In the genomic region with DNA sequence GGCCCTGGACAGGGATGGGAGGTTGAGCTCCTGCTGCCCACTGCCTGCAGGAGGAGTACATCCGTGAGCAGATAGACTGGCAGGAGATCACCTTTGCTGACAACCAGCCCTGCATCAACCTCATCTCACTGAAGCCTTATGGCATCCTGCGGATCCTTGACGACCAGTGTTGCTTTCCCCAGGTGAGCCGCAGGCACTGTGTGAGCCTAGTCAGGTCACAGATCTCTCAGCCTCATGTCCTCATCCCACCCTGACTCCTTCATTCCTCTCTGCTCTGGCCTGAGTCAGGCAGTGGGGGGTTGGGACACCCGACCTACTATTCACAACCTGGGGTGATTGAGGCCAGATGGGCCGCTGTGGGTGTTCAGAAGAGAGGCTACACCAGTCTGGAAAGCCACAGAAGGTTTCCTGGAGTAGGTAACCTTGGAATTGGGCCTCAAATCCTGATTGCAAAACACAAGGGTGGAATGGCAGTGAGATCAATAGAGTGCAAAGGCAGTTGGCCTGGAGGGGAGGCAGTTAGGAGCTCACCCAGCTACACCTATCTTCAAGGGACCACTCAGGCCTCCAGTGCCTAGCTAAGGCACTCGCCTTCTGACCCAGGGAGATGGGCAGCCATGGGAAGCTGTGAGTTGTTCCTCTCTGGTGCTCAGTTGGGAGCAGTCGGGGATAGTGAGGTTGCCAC, we compare ENCODE assay signal across 1 cellular context.
TF ChIP-seq lines count a peak whose summit lies in the region.

No MANE protein-coding gene starts in this region.

TF ChIP-seq in HepG2, 621 proteins besides CTCF, POLR2A, EP300 and RAD21 (continued from another document and continues in another):
- 0 out of 2 replicates have a peak, but pooled peaks have one; percentile 21 for TF ChIP-seq POGZ (CRISPR knock-in tag; IDR thresholded peaks at IDR 0.05)
- no peak for TF ChIP-seq ZNF124 (CRISPR knock-in tag; IDR thresholded peaks at IDR 0.05)
- no peak for TF ChIP-seq MATR3 (CRISPR knock-in tag; IDR thresholded peaks at IDR 0.05)
- TF ChIP-seq TBX2 (CRISPR knock-in tag; IDR thresholded peaks at IDR 0.05; ENCODE audit: borderline replicate concordance), result peak; percentile 58; the same call in 1 of the 2 replicates
- TF ChIP-seq, protein P1, sequence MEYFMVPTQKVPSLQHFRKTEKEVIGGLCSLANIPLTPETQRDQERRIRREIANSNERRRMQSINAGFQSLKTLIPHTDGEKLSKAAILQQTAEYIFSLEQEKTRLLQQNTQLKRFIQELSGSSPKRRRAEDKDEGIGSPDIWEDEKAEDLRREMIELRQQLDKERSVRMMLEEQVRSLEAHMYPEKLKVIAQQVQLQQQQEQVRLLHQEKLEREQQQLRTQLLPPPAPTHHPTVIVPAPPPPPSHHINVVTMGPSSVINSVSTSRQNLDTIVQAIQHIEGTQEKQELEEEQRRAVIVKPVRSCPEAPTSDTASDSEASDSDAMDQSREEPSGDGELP (IDR thresholded peaks at IDR 0.05; ENCODE audit: borderline replicate concordance, low read depth), result no peak
- TF ChIP-seq, protein P2, sequence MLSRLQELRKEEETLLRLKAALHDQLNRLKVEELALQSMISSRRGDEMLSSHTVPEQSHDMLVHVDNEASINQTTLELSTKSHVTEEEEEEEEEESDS (CRISPR knock-in tag; IDR thresholded peaks at IDR 0.05; ENCODE audit: borderline replicate concordance), result no peak
- peak; percentile 36; the same call in 1 of the 2 replicates for TF ChIP-seq ZNF263 (CRISPR knock-in tag; IDR thresholded peaks at IDR 0.05)
- TF ChIP-seq, protein P3, sequence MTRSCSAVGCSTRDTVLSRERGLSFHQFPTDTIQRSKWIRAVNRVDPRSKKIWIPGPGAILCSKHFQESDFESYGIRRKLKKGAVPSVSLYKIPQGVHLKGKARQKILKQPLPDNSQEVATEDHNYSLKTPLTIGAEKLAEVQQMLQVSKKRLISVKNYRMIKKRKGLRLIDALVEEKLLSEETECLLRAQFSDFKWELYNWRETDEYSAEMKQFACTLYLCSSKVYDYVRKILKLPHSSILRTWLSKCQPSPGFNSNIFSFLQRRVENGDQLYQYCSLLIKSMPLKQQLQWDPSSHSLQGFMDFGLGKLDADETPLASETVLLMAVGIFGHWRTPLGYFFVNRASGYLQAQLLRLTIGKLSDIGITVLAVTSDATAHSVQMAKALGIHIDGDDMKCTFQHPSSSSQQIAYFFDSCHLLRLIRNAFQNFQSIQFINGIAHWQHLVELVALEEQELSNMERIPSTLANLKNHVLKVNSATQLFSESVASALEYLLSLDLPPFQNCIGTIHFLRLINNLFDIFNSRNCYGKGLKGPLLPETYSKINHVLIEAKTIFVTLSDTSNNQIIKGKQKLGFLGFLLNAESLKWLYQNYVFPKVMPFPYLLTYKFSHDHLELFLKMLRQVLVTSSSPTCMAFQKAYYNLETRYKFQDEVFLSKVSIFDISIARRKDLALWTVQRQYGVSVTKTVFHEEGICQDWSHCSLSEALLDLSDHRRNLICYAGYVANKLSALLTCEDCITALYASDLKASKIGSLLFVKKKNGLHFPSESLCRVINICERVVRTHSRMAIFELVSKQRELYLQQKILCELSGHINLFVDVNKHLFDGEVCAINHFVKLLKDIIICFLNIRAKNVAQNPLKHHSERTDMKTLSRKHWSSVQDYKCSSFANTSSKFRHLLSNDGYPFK (CRISPR knock-in tag; IDR thresholded peaks at IDR 0.05; ENCODE audit: borderline replicate concordance), result no peak
- TF ChIP-seq ZNF160 (CRISPR knock-in tag; IDR thresholded peaks at IDR 0.05), result no peak
- TF ChIP-seq ZNF788 (CRISPR knock-in tag; IDR thresholded peaks at IDR 0.05; ENCODE audit: borderline replicate concordance), result peak; percentile 80; the same call in 1 of the 2 replicates
- TF ChIP-seq NR2F1 (CRISPR knock-in tag; IDR thresholded peaks at IDR 0.05), result 0 out of 4 replicates have a peak, but pooled peaks of 1 of the 2 experiments have one; percentile 13
- TF ChIP-seq, protein P4, sequence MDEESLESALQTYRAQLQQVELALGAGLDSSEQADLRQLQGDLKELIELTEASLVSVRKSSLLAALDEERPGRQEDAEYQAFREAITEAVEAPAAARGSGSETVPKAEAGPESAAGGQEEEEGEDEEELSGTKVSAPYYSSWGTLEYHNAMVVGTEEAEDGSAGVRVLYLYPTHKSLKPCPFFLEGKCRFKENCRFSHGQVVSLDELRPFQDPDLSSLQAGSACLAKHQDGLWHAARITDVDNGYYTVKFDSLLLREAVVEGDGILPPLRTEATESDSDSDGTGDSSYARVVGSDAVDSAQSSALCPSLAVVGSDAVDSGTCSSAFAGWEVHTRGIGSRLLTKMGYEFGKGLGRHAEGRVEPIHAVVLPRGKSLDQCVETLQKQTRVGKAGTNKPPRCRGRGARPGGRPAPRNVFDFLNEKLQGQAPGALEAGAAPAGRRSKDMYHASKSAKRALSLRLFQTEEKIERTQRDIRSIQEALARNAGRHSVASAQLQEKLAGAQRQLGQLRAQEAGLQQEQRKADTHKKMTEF (CRISPR knock-in tag; IDR thresholded peaks at IDR 0.05), result peak; percentile 51
- no peak for TF ChIP-seq ZNF496 (CRISPR knock-in tag; IDR thresholded peaks at IDR 0.05; ENCODE audit: insufficient replicate concordance)
- TF ChIP-seq TCF12 (IDR thresholded peaks at IDR 0.05), result no peak
- no peak for TF ChIP-seq TCF12 (CRISPR knock-in tag; IDR thresholded peaks at IDR 0.05)
- TF ChIP-seq SOX13 (IDR thresholded peaks at IDR 0.05), result no peak
- TF ChIP-seq SOX13 (CRISPR knock-in tag; conservative IDR thresholded peaks at IDR 0.05 in 1 of 2, IDR thresholded peaks at IDR 0.05 in 1 of 2), result peak in 1 of 2 experiments; percentile 43; a peak in 1 of 4 replicates
- no peak for TF ChIP-seq SP1 (IDR thresholded peaks at IDR 0.05)
- TF ChIP-seq SP1 (CRISPR knock-in tag; IDR thresholded peaks at IDR 0.05), result no peak
- TF ChIP-seq CREM (IDR thresholded peaks at IDR 0.05), result peak; percentile 25; the same call in 1 of the 2 replicates
- TF ChIP-seq CREM (CRISPR knock-in tag; IDR thresholded peaks at IDR 0.05), result no peak
- TF ChIP-seq ZNF747 (CRISPR knock-in tag; IDR thresholded peaks at IDR 0.05; ENCODE audit: borderline replicate concordance), result peak; percentile 46; the same call in 1 of the 2 replicates
- TF ChIP-seq, protein P5, sequence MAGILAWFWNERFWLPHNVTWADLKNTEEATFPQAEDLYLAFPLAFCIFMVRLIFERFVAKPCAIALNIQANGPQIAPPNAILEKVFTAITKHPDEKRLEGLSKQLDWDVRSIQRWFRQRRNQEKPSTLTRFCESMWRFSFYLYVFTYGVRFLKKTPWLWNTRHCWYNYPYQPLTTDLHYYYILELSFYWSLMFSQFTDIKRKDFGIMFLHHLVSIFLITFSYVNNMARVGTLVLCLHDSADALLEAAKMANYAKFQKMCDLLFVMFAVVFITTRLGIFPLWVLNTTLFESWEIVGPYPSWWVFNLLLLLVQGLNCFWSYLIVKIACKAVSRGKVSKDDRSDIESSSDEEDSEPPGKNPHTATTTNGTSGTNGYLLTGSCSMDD (CRISPR knock-in tag; IDR thresholded peaks at IDR 0.05), result no peak
- TF ChIP-seq, protein P6, sequence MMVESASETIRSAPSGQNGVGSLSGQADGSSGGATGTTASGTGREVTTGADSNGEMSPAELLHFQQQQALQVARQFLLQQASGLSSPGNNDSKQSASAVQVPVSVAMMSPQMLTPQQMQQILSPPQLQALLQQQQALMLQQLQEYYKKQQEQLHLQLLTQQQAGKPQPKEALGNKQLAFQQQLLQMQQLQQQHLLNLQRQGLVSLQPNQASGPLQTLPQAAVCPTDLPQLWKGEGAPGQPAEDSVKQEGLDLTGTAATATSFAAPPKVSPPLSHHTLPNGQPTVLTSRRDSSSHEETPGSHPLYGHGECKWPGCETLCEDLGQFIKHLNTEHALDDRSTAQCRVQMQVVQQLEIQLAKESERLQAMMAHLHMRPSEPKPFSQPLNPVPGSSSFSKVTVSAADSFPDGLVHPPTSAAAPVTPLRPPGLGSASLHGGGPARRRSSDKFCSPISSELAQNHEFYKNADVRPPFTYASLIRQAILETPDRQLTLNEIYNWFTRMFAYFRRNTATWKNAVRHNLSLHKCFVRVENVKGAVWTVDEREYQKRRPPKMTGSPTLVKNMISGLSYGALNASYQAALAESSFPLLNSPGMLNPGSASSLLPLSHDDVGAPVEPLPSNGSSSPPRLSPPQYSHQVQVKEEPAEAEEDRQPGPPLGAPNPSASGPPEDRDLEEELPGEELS (CRISPR knock-in tag; IDR thresholded peaks at IDR 0.05), result 0 out of 2 replicates have a peak, but pooled peaks have one; percentile 37
- peak; percentile 56; the same call in 1 of the 2 replicates for TF ChIP-seq ZNF292 (CRISPR knock-in tag; IDR thresholded peaks at IDR 0.05; ENCODE audit: borderline replicate concordance, low read depth)
- TF ChIP-seq ETV5 (CRISPR knock-in tag; IDR thresholded peaks at IDR 0.05; ENCODE audit: borderline replicate concordance), result peak; percentile 40; the same call in 1 of the 2 replicates
- TF ChIP-seq ETV6 (CRISPR knock-in tag; conservative IDR thresholded peaks at IDR 0.05), result no peak
- TF ChIP-seq ZNF333 (CRISPR knock-in tag; IDR thresholded peaks at IDR 0.05; ENCODE audit: borderline replicate concordance), result no peak
- 0 out of 2 replicates have a peak, but pooled peaks have one; percentile 28 for TF ChIP-seq FOXC1 (CRISPR knock-in tag; IDR thresholded peaks at IDR 0.05; ENCODE audit: borderline replicate concordance)
- TF ChIP-seq ONECUT2 (CRISPR knock-in tag; IDR thresholded peaks at IDR 0.05), result peak; percentile 95
- no peak for TF ChIP-seq FOSL2 (CRISPR knock-in tag; IDR thresholded peaks at IDR 0.05)
- TF ChIP-seq NFKB2 (CRISPR knock-in tag; IDR thresholded peaks at IDR 0.05; ENCODE audit: borderline replicate concordance), result no peak
- TF ChIP-seq GATAD2A (CRISPR knock-in tag; IDR thresholded peaks at IDR 0.05), result peak; percentile 94
- no peak for TF ChIP-seq RBM39 (IDR thresholded peaks at IDR 0.05; ENCODE audit: low read depth, low read length, poor library complexity, severe bottlenecking)
- TF ChIP-seq, protein P7, sequence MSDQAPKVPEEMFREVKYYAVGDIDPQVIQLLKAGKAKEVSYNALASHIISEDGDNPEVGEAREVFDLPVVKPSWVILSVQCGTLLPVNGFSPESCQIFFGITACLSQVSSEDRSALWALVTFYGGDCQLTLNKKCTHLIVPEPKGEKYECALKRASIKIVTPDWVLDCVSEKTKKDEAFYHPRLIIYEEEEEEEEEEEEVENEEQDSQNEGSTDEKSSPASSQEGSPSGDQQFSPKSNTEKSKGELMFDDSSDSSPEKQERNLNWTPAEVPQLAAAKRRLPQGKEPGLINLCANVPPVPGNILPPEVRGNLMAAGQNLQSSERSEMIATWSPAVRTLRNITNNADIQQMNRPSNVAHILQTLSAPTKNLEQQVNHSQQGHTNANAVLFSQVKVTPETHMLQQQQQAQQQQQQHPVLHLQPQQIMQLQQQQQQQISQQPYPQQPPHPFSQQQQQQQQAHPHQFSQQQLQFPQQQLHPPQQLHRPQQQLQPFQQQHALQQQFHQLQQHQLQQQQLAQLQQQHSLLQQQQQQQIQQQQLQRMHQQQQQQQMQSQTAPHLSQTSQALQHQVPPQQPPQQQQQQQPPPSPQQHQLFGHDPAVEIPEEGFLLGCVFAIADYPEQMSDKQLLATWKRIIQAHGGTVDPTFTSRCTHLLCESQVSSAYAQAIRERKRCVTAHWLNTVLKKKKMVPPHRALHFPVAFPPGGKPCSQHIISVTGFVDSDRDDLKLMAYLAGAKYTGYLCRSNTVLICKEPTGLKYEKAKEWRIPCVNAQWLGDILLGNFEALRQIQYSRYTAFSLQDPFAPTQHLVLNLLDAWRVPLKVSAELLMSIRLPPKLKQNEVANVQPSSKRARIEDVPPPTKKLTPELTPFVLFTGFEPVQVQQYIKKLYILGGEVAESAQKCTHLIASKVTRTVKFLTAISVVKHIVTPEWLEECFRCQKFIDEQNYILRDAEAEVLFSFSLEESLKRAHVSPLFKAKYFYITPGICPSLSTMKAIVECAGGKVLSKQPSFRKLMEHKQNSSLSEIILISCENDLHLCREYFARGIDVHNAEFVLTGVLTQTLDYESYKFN (CRISPR knock-in tag; conservative IDR thresholded peaks at IDR 0.05), result peak; percentile 88
- TF ChIP-seq ZNF670 (CRISPR knock-in tag; IDR thresholded peaks at IDR 0.05; ENCODE audit: borderline replicate concordance), result no peak
- TF ChIP-seq ZNF329 (CRISPR knock-in tag; IDR thresholded peaks at IDR 0.05; ENCODE audit: low read depth), result 0 out of 2 replicates have a peak, but pooled peaks have one; percentile 37
- TF ChIP-seq XBP1 (CRISPR knock-in tag; IDR thresholded peaks at IDR 0.05), result no peak
- TF ChIP-seq, protein P8, sequence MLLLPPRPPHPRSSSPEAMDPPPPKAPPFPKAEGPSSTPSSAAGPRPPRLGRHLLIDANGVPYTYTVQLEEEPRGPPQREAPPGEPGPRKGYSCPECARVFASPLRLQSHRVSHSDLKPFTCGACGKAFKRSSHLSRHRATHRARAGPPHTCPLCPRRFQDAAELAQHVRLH (CRISPR knock-in tag; IDR thresholded peaks at IDR 0.05; ENCODE audit: borderline replicate concordance, low read depth), result no peak
- no peak for TF ChIP-seq MAFF (IDR thresholded peaks at IDR 0.05; ENCODE audit: low read depth, low read length)
- TF ChIP-seq PLRG1 (conservative IDR thresholded peaks at IDR 0.05), result no peak
- TF ChIP-seq NR2F6 (IDR thresholded peaks at IDR 0.05), result peak; percentile 47; the same call in 1 of the 2 replicates
- TF ChIP-seq NR2F6 (CRISPR knock-in tag; IDR thresholded peaks at IDR 0.05), result peak; percentile 71; the same call in 1 of the 2 replicates
- no peak for TF ChIP-seq HOXD1 (CRISPR knock-in tag; IDR thresholded peaks at IDR 0.05)
- peak; percentile 47 for TF ChIP-seq RARA (CRISPR knock-in tag; IDR thresholded peaks at IDR 0.05)
- TF ChIP-seq, protein P9, sequence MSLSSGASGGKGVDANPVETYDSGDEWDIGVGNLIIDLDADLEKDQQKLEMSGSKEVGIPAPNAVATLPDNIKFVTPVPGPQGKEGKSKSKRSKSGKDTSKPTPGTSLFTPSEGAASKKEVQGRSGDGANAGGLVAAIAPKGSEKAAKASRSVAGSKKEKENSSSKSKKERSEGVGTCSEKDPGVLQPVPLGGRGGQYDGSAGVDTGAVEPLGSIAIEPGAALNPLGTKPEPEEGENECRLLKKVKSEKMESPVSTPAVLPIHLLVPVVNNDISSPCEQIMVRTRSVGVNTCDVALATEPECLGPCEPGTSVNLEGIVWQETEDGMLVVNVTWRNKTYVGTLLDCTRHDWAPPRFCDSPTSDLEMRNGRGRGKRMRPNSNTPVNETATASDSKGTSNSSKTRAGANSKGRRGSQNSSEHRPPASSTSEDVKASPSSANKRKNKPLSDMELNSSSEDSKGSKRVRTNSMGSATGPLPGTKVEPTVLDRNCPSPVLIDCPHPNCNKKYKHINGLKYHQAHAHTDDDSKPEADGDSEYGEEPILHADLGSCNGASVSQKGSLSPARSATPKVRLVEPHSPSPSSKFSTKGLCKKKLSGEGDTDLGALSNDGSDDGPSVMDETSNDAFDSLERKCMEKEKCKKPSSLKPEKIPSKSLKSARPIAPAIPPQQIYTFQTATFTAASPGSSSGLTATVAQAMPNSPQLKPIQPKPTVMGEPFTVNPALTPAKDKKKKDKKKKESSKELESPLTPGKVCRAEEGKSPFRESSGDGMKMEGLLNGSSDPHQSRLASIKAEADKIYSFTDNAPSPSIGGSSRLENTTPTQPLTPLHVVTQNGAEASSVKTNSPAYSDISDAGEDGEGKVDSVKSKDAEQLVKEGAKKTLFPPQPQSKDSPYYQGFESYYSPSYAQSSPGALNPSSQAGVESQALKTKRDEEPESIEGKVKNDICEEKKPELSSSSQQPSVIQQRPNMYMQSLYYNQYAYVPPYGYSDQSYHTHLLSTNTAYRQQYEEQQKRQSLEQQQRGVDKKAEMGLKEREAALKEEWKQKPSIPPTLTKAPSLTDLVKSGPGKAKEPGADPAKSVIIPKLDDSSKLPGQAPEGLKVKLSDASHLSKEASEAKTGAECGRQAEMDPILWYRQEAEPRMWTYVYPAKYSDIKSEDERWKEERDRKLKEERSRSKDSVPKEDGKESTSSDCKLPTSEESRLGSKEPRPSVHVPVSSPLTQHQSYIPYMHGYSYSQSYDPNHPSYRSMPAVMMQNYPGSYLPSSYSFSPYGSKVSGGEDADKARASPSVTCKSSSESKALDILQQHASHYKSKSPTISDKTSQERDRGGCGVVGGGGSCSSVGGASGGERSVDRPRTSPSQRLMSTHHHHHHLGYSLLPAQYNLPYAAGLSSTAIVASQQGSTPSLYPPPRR (CRISPR knock-in tag; IDR thresholded peaks at IDR 0.05; ENCODE audit: borderline replicate concordance), result no peak
